16 cellular contexts compared by ENCODE assay signal in the genomic region with DNA sequence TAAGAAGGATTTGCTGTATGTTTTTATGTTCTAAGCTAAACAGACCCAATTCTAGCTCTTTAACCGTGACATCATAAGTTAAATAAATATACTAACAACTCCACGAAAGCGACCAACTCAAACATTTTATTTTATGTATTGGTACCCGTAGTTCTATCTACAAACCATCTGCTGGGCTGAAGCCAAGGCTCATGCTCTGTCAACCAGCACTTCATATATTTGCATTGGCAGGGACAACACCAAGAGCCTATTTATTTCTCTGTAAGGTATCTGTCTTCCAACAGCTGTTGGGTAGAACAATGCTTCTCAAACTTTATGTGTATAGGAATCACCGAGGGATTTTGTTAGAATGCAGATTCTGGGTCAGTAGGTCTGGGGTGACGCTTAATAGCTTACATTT.
"Had no signal": no experiment of that assay in that cellular context is flagged by ENCODE, and none has a peak within 500 bp of the region (broad histone marks: within the 10 kb centered on the region; RNA-seq: fewer than 3 reads in every experiment).

No MANE protein-coding gene starts in this region.

- H3K4me3 ChIP-seq: lung, skin epidermis had no signal

- H3K27ac ChIP-seq: epithelial cell of prostate, parathyroid adenoma, skin epidermis had no signal

- H3K36me3 Mint-ChIP-seq: activated naive CD4-positive, alpha-beta T cell treated with anti-CD3 and anti-CD28 coated beads, Interleukin-2, amount 50 U/mL, for 24 hours; brain; naive B cell had no signal

- H3K4me1 ChIP-seq: parathyroid adenoma had no signal

- H3K4me3 Mint-ChIP-seq: activated naive CD4-positive, alpha-beta T cell treated with anti-CD3 and anti-CD28 coated beads, Interleukin-2, amount 50 U/mL, for 24 hours; activated T-cell treated with anti-CD3 and anti-CD28 coated beads, Interleukin-2, amount 50 U/mL, for 24 hours; dendritic cell treated with granulocyte-macrophage colony-stimulating factor and Interleukin-4, amounts not matched to agents 40 ng/mL and 50 ng/mL, for 4 days; effector memory CD8-positive, alpha-beta T cell; naive B cell had no signal

- H3K9me3 Mint-ChIP-seq: effector memory CD8-positive, alpha-beta T cell had no signal

- H3K4me1 Mint-ChIP-seq: activated naive CD4-positive, alpha-beta T cell treated with anti-CD3 and anti-CD28 coated beads, Interleukin-2, amount 50 U/mL, for 24 hours; naive B cell had no signal

- DNase-seq: activated effector memory CD4-positive, alpha-beta T cell treated with Interleukin-2 at 50 U/mL for 16 hours; activated T-cell treated with anti-CD3 and anti-CD28 coated beads, Interleukin-2, amount 50 U/mL, for 24 hours; amniotic stem cell; cerebellar nuclear complex; effector memory CD8-positive, alpha-beta T cell; hippocampal formation; kidney glomerular epithelial cell; midbrain; naive B cell had no signal

- H3K27me3 Mint-ChIP-seq: activated T-cell treated with anti-CD3 and anti-CD28 coated beads, Interleukin-2, amount 50 U/mL, for 24 hours; dendritic cell treated with granulocyte-macrophage colony-stimulating factor and Interleukin-4, amounts not matched to agents 40 ng/mL and 50 ng/mL, for 4 days; effector memory CD8-positive, alpha-beta T cell; naive B cell had no signal

- ATAC-seq: effector memory CD8-positive, alpha-beta T cell had no signal

- H3K27ac Mint-ChIP-seq: activated naive CD4-positive, alpha-beta T cell treated with anti-CD3 and anti-CD28 coated beads, Interleukin-2, amount 50 U/mL, for 24 hours; activated T-cell treated with anti-CD3 and anti-CD28 coated beads, Interleukin-2, amount 50 U/mL, for 24 hours; dendritic cell treated with granulocyte-macrophage colony-stimulating factor and Interleukin-4, amounts not matched to agents 40 ng/mL and 50 ng/mL, for 4 days; effector memory CD8-positive, alpha-beta T cell; naive B cell had no signal
